In genomic region chr2:71951718-71952404, GRCh38 we compare ENCODE assay signal across 25 cellular contexts.
A peak's percentile ranks its signal among the peaks of the same experiment; 100 is the strongest.
DNase-seq lines count a peak whose midpoint lies in the region; ATAC-seq and TF ChIP-seq lines count a peak whose summit lies in the region.
"Had no signal": no experiment of that assay in that cellular context is flagged by ENCODE, and none has a peak within 500 bp of the region (broad histone marks: within the 10 kb centered on the region; RNA-seq: fewer than 3 reads in every experiment).

No MANE protein-coding gene starts in this region.

- peaks cover 5% of the 10 kb centered on the region for H3K9me3 Mint-ChIP-seq in activated CD8-positive, alpha-beta T cell treated with anti-CD3 and anti-CD28 coated beads, Interleukin-2, amount 10 ng/mL, durations not matched to agents 7 days and 5 days (ENCODE audit: insufficient read depth)
- H3K9me3 Mint-ChIP-seq in activated CD8-positive, alpha-beta T cell treated with anti-CD3 and anti-CD28 coated beads for 36 hours, result peaks cover 2% of the 10 kb centered on the region

- no peak for ATAC-seq in activated CD8-positive, alpha-beta T cell treated with anti-CD3 and anti-CD28 coated beads, Interleukin-2, amount 10 ng/mL, durations not matched to agents 7 days and 5 days
- no peak for ATAC-seq in activated CD8-positive, alpha-beta T cell treated with anti-CD3 and anti-CD28 coated beads for 36 hours
- ATAC-seq in PC-3 (no peak), esophagus mucosa (peak; percentile 76), HG02885 (IDR thresholded peaks at IDR 0.05; ENCODE audit: poor library complexity, unreplicated experiment) (no peak), HG02763 (IDR thresholded peaks at IDR 0.05; ENCODE audit: unreplicated experiment) (no peak)
- ATAC-seq: SK-N-SH treated with all-trans-retinoic acid at 6 μM for 48 hours had no signal

- TF ChIP-seq EP300 in suprapubic skin (IDR thresholded peaks at IDR 0.05), result no peak

- H3K27ac ChIP-seq in PC-3 (ENCODE audit: low read length) (no peak overlapping the region), suprapubic skin (peak overlapping the region; percentile 67)
- H3K27ac ChIP-seq: BLaER1, KMS-11, SJCRH30 had no signal

- H3F3A ChIP-seq in PC-3 (ENCODE audit: low read length, unreplicated experiment), result no peaks in the 10 kb centered on the region

- no peak for TF ChIP-seq POLR2A in suprapubic skin (IDR thresholded peaks at IDR 0.05)

- H3K27me3 Mint-ChIP-seq in activated CD8-positive, alpha-beta T cell treated with anti-CD3 and anti-CD28 coated beads, Interleukin-2, amount 10 ng/mL, durations not matched to agents 7 days and 5 days (ENCODE audit: low read depth), result peaks cover 2% of the 10 kb centered on the region
- peaks cover 6% of the 10 kb centered on the region for H3K27me3 Mint-ChIP-seq in activated CD8-positive, alpha-beta T cell treated with anti-CD3 and anti-CD28 coated beads for 36 hours

- H2AFZ ChIP-seq in PC-3 (ENCODE audit: low read length), result peak overlapping the region; percentile 45; the same call in 1 of the 2 replicates

- H3K4me1 Mint-ChIP-seq in activated CD8-positive, alpha-beta T cell treated with anti-CD3 and anti-CD28 coated beads, Interleukin-2, amount 10 ng/mL, durations not matched to agents 7 days and 5 days (ENCODE audit: low read depth), result no peaks in the 10 kb centered on the region
- no peaks in the 10 kb centered on the region for H3K4me1 Mint-ChIP-seq in activated CD8-positive, alpha-beta T cell treated with anti-CD3 and anti-CD28 coated beads for 36 hours (ENCODE audit: low read depth)
- H3K4me1 Mint-ChIP-seq: CD4-positive, CD25-positive, alpha-beta regulatory T cell; IgD-negative memory B cell had no signal

- 79% methylated on average over 3 of the region's 3 CpGs for WGBS in suprapubic skin

- TF ChIP-seq CTCF in activated CD8-positive, alpha-beta T cell treated with anti-CD3 and anti-CD28 coated beads for 36 hours (IDR thresholded peaks at IDR 0.05), result no peak
- TF ChIP-seq CTCF in PC-3 (conservative IDR thresholded peaks at IDR 0.05; ENCODE audit: low read depth, low read length), result no peak
- no peak for TF ChIP-seq CTCF in suprapubic skin (IDR thresholded peaks at IDR 0.05)

- no peak overlapping the region for H3K4me3 ChIP-seq in PC-3 (ENCODE audit: low read length)
- no peak overlapping the region for H3K4me3 ChIP-seq in suprapubic skin
- H3K4me3 ChIP-seq: BLaER1, SJCRH30 had no signal

- no peaks in the 10 kb centered on the region for H3K9me2 ChIP-seq in PC-3 (replicated peaks; ENCODE audit: low read length)

- peaks cover 18% of the 10 kb centered on the region for H3K4me1 ChIP-seq in PC-3 (ENCODE audit: insufficient read depth, low read length)
- peaks cover 33% of the 10 kb centered on the region for H3K4me1 ChIP-seq in suprapubic skin
- H3K4me1 ChIP-seq: BLaER1, SJCRH30 had no signal

- no peak overlapping the region for H3K9ac ChIP-seq in PC-3 (ENCODE audit: low read length)
- H3K9ac ChIP-seq: BLaER1, KMS-11 had no signal

- H4K20me1 ChIP-seq in PC-3 (ENCODE audit: low read length), result no peaks in the 10 kb centered on the region
- H4K20me1 ChIP-seq: BLaER1 had no signal

- no peaks in the 10 kb centered on the region for H3K9me3 ChIP-seq in PC-3 (ENCODE audit: low read length)
- peaks cover 2% of the 10 kb centered on the region for H3K9me3 ChIP-seq in suprapubic skin
- H3K9me3 ChIP-seq: SJCRH30 had no signal

- H3K36me3 ChIP-seq in PC-3 (ENCODE audit: low read depth, low read length) (no peaks in the 10 kb centered on the region), suprapubic skin (no peaks in the 10 kb centered on the region)
- H3K36me3 ChIP-seq: BLaER1, SJCRH30 had no signal

- intact Hi-C loops in activated CD8-positive, alpha-beta T cell treated with anti-CD3 and anti-CD28 coated beads for 36 hours (cut with micrococcal nuclease), result no loop called here
- intact Hi-C loops in PC-3 (cut with micrococcal nuclease), result no loop called here

- no peaks in the 10 kb centered on the region for H3K36me3 Mint-ChIP-seq in activated CD8-positive, alpha-beta T cell treated with anti-CD3 and anti-CD28 coated beads, Interleukin-2, amount 10 ng/mL, durations not matched to agents 7 days and 5 days (ENCODE audit: low read depth)
- H3K36me3 Mint-ChIP-seq in activated CD8-positive, alpha-beta T cell treated with anti-CD3 and anti-CD28 coated beads for 36 hours (ENCODE audit: low read depth), result no peaks in the 10 kb centered on the region
- H3K36me3 Mint-ChIP-seq: CD4-positive, CD25-positive, alpha-beta regulatory T cell had no signal

- no TSS peak for BruUV-seq in PC-3 (replicated peaks; lab: Mats Ljungman, UMichigan)

- no peaks in the 10 kb centered on the region for H3K27me3 ChIP-seq in PC-3 (ENCODE audit: low read length)
- H3K27me3 ChIP-seq in suprapubic skin, result no peaks in the 10 kb centered on the region
- H3K27me3 ChIP-seq: BLaER1, SJCRH30 had no signal

- no peaks in the 10 kb centered on the region for H3K79me2 ChIP-seq in PC-3 (ENCODE audit: low read length)

- POLR2A ChIA-PET in activated CD8-positive, alpha-beta T cell treated with anti-CD3 and anti-CD28 coated beads, Interleukin-2, amount 10 ng/mL, durations not matched to agents 7 days and 5 days (lab: Charles Lee), result no interaction called here
- POLR2A ChIA-PET in activated CD8-positive, alpha-beta T cell treated with anti-CD3 and anti-CD28 coated beads for 36 hours (lab: Charles Lee), result no interaction called here
- POLR2A ChIA-PET in PC-3 (lab: Charles Lee; ENCODE audit: unreplicated experiment), result no interaction called here

- no peak overlapping the region for H3K4me2 ChIP-seq in PC-3 (ENCODE audit: low read length)
- H3K4me2 ChIP-seq: BLaER1, KMS-11 had no signal

- H3K4me3 Mint-ChIP-seq in activated CD8-positive, alpha-beta T cell treated with anti-CD3 and anti-CD28 coated beads, Interleukin-2, amount 10 ng/mL, durations not matched to agents 7 days and 5 days, result no peak overlapping the region
- H3K4me3 Mint-ChIP-seq in activated CD8-positive, alpha-beta T cell treated with anti-CD3 and anti-CD28 coated beads for 36 hours, result no peak overlapping the region
- H3K4me3 Mint-ChIP-seq: CD4-positive, CD25-positive, alpha-beta regulatory T cell; IgD-negative memory B cell had no signal

- DNase-seq in activated CD8-positive, alpha-beta T cell treated with anti-CD3 and anti-CD28 coated beads, Interleukin-2, amount 10 ng/mL, durations not matched to agents 7 days and 5 days, result peak; percentile 13
- no peak for DNase-seq in activated CD8-positive, alpha-beta T cell treated with anti-CD3 and anti-CD28 coated beads for 36 hours
- DNase-seq in PC-3, result no peak
- DNase-seq in suprapubic skin (ENCODE audit: low spot score in 2 of 2), result no peak
- DNase-seq in AG08396 (ENCODE audit: low spot score), result no peak
- DNase-seq: 8988T; ACHN; CD4-positive, CD25-positive, alpha-beta regulatory T cell; DMS153; DND-41; NCI-H1092; NCI-H1436; NCI-H187; NCI-H2107; NCI-H446; NCI-H524 treated with DMSO at 0.1 percent for 48 hours; NCI-H774; SJCRH30 had no signal

- no peak overlapping the region for H3K27ac Mint-ChIP-seq in activated CD8-positive, alpha-beta T cell treated with anti-CD3 and anti-CD28 coated beads, Interleukin-2, amount 10 ng/mL, durations not matched to agents 7 days and 5 days
- no peak overlapping the region for H3K27ac Mint-ChIP-seq in activated CD8-positive, alpha-beta T cell treated with anti-CD3 and anti-CD28 coated beads for 36 hours
- H3K27ac Mint-ChIP-seq: CD4-positive, CD25-positive, alpha-beta regulatory T cell; IgD-negative memory B cell had no signal

- CTCF ChIA-PET in activated CD8-positive, alpha-beta T cell treated with anti-CD3 and anti-CD28 coated beads, Interleukin-2, amount 10 ng/mL, durations not matched to agents 7 days and 5 days (lab: Charles Lee), result interaction anchor here (1.1 to 1.5 kb wide), 2 partner anchors 28 to 910 kb away, joined by 3 read pairs; no protein-coding TSS in a partner anchor
- CTCF ChIA-PET in activated CD8-positive, alpha-beta T cell treated with anti-CD3 and anti-CD28 coated beads for 36 hours (lab: Charles Lee), result no interaction called here
- CTCF ChIA-PET in PC-3 (lab: Charles Lee), result no interaction called here
